ENCODE assay signal across 13 cellular contexts in the genomic region with DNA sequence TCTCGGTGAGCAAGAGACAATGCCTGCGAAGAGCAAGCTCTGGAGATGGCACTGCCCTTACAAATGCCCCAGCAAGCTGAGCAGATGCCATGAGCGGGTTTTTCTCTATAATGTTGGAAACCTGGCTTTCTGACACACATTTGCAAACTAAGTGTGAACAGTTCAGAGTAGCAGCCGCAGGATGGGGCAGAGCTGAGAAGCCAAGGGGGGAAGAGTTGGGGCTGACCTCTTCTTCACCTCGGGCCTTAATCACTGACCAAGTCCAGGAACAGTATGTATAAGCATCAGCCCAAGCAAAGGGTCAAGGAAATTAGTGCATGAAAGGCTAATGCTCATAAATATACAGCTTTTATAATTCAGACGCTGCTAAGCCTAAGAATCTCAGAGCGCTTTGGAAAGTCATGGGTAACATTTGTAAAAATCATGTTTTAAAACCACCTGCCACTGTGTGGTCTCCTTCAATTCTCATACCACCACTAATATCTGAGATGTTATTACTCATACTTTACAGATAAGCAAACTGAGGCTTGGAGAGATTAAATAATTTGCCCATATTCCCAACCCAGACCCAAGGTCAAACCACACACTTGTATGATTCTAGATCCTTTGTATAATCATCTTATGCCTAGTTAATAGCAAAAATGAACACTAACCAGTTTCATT.
A peak's percentile ranks its signal among the peaks of the same experiment; 100 is the strongest.
DNase-seq lines count a peak whose midpoint lies in the region; ATAC-seq and TF ChIP-seq lines count a peak whose summit lies in the region.
"Had no signal": no experiment of that assay in that cellular context is flagged by ENCODE, and none has a peak within 500 bp of the region (broad histone marks: within the 10 kb centered on the region; RNA-seq: fewer than 3 reads in every experiment).

No MANE protein-coding gene starts in this region.

- H3K36me3 ChIP-seq in upper lobe of right lung, result peaks cover 35% of the 10 kb centered on the region
- H3K36me3 ChIP-seq in psoas muscle (ENCODE audit: insufficient read depth in 1 of 2, low read depth in 1 of 2), result peaks cover 6 to 34% of the 10 kb centered on the region in 2 donors

- H3K27me3 Mint-ChIP-seq in natural killer cell treated with Interleukin-12 subunit alpha and Interleukin-12 subunit beta and Interleukin-15 and Interleukin-18, amount 100 ng/mL, for 72 hours, result no peaks in the 10 kb centered on the region

- H3K9me3 ChIP-seq in right cardiac atrium (ENCODE audit: control insufficient read depth, low read length), result no peaks in the 10 kb centered on the region
- H3K9me3 ChIP-seq in upper lobe of right lung, result no peaks in the 10 kb centered on the region
- no peaks in the 10 kb centered on the region for H3K9me3 ChIP-seq in psoas muscle
- H3K9me3 ChIP-seq: BE2C, gastrocnemius medialis had no signal

- TF ChIP-seq CTCF in upper lobe of right lung (IDR thresholded peaks at IDR 0.05) (no peak), psoas muscle (IDR thresholded peaks at IDR 0.05) (no peak)

- intact Hi-C loops in right cardiac atrium (cut with DNase I), result loop anchor here in 1 of 4 donors (10.0 kb wide), 1 partner anchor 265 kb away; no protein-coding TSS in a partner anchor
- intact Hi-C loops in Right ventricle myocardium superior (cut with DNase I), result no loop called here
- intact Hi-C loops in upper lobe of right lung (cut with DNase I), result no loop called here
- intact Hi-C loops in psoas muscle (cut with DNase I), result no loop called here

- ATAC-seq in right cardiac atrium (no peak), Right ventricle myocardium superior (ENCODE audit: poor library complexity) (no peak), upper lobe of right lung (no peak), psoas muscle (no peak)
- peak; percentile 59 to 76 for ATAC-seq in natural killer cell treated with Interleukin-12 subunit alpha and Interleukin-12 subunit beta and Interleukin-15 and Interleukin-18, amount 100 ng/mL, for 72 hours
- ATAC-seq: gastrocnemius medialis had no signal

- H3K4me1 ChIP-seq in right cardiac atrium (ENCODE audit: control insufficient read depth, insufficient read depth, low read length) (peaks cover 15% of the 10 kb centered on the region), upper lobe of right lung (peaks cover 35% of the 10 kb centered on the region), psoas muscle (peaks cover 24% of the 10 kb centered on the region)

- no peaks in the 10 kb centered on the region for H3K9me3 Mint-ChIP-seq in natural killer cell treated with Interleukin-12 subunit alpha and Interleukin-12 subunit beta and Interleukin-15 and Interleukin-18, amount 100 ng/mL, for 72 hours
- H3K9me3 Mint-ChIP-seq: neural progenitor cell had no signal

- no peaks in the 10 kb centered on the region for H3K27me3 ChIP-seq in right cardiac atrium (ENCODE audit: control insufficient read depth, insufficient read depth)
- no peaks in the 10 kb centered on the region for H3K27me3 ChIP-seq in upper lobe of right lung
- no peaks in the 10 kb centered on the region for H3K27me3 ChIP-seq in psoas muscle (ENCODE audit: insufficient read depth in 3 of 3, low read length in 2 of 3)
- H3K27me3 ChIP-seq: BE2C, gastrocnemius medialis, neural progenitor cell had no signal

- H3K4me3 Mint-ChIP-seq in natural killer cell treated with Interleukin-12 subunit alpha and Interleukin-12 subunit beta and Interleukin-15 and Interleukin-18, amount 100 ng/mL, for 72 hours, result peak overlapping the region; percentile 54
- H3K4me3 Mint-ChIP-seq: neural progenitor cell had no signal

- H3K27ac ChIP-seq in right cardiac atrium (ENCODE audit: low read length) (peak overlapping the region; percentile 29), upper lobe of right lung (peak overlapping the region; percentile 48), psoas muscle (no peak overlapping the region)

- peak overlapping the region; percentile 84 to 92 for H3K27ac Mint-ChIP-seq in natural killer cell treated with Interleukin-12 subunit alpha and Interleukin-12 subunit beta and Interleukin-15 and Interleukin-18, amount 100 ng/mL, for 72 hours
- H3K27ac Mint-ChIP-seq: neural progenitor cell had no signal

- no peak overlapping the region for H3K4me3 ChIP-seq in right cardiac atrium (ENCODE audit: low read length)
- H3K4me3 ChIP-seq in upper lobe of right lung, result no peak overlapping the region
- no peak overlapping the region for H3K4me3 ChIP-seq in psoas muscle
- H3K4me3 ChIP-seq: gastrocnemius medialis, neural progenitor cell had no signal

- peaks cover 37 to 41% of the 10 kb centered on the region in 2 donors for H3K4me1 Mint-ChIP-seq in natural killer cell treated with Interleukin-12 subunit alpha and Interleukin-12 subunit beta and Interleukin-15 and Interleukin-18, amount 100 ng/mL, for 72 hours (ENCODE audit: low read depth in 2 of 2)

- 87% methylated on average over 7 of the region's 7 CpGs for WGBS in right cardiac atrium
- 92 to 94% (median 94%) methylated on average over 7 of the region's 7 CpGs for WGBS in psoas muscle, 3 donors

- H3K36me3 Mint-ChIP-seq in natural killer cell treated with Interleukin-12 subunit alpha and Interleukin-12 subunit beta and Interleukin-15 and Interleukin-18, amount 100 ng/mL, for 72 hours, result peaks cover 19% of the 10 kb centered on the region

- no peak for DNase-seq in right cardiac atrium
- no peak for DNase-seq in Right ventricle myocardium superior
- peak; percentile 74 for DNase-seq in amniotic epithelial cell (ENCODE audit: low read depth)
- DNase-seq in natural killer cell treated with Interleukin-12 subunit alpha and Interleukin-12 subunit beta and Interleukin-15 and Interleukin-18, amount 100 ng/mL, for 72 hours (ENCODE audit: low spot score), result no peak
- no peak for DNase-seq in upper lobe of right lung
- DNase-seq in NCI-H2196 (lab: John Stamatoyannopoulos, UW; ENCODE audit: unreplicated experiment), result no peak
- DNase-seq in COLO829 (ENCODE audit: low spot score), result no peak
- DNase-seq in psoas muscle, result no peak
- DNase-seq: BE2C, gastrocnemius medialis, kidney glomerular epithelial cell, NCI-H2107 had no signal

Comparison
In these comparisons a context has a peak if more than half of its experiments do, and no peak if none do; other contexts are left out.
1. ATAC-seq: peak in natural killer cell treated with Interleukin-12 subunit alpha and Interleukin-12 subunit beta and Interleukin-15 and Interleukin-18, amount 100 ng/mL, for 72 hours (2 of 2); none in right cardiac atrium (0 of 2), Right ventricle myocardium superior (single experiment), upper lobe of right lung (single experiment) and psoas muscle (0 of 4).